17 cellular contexts compared by ENCODE assay signal in genomic region chr6:157988700-157989063, GRCh38. TPM values are rescaled to one million over a fixed set of nuclear protein-coding genes. Genes with fewer than 3 reads are reported as not detected.
A peak's percentile ranks its signal among the peaks of the same experiment; 100 is the strongest.
DNase-seq lines count a peak whose midpoint lies in the region; ATAC-seq, FAIRE-seq and TF ChIP-seq lines count a peak whose summit lies in the region.
"Had no signal": no experiment of that assay in that cellular context is flagged by ENCODE, and none has a peak within 500 bp of the region (broad histone marks: within the 10 kb centered on the region; RNA-seq: fewer than 3 reads in every experiment).

No MANE protein-coding gene starts in this region.

- POLR2A ChIA-PET in A549 (lab: Yijun Ruan, JAX): no interaction called here

- no peak for TF ChIP-seq POLR2A in A549 (IDR thresholded peaks at IDR 0.05; ENCODE audit: low read length)

- WGBS in A549 (ENCODE audit: missing lambda C conversion rate): 89% methylated on average over 8 of the region's 8 CpGs

- peaks cover 84% of the 10 kb centered on the region for H3K4me1 ChIP-seq in A549

- H3K27ac ChIP-seq in A549 (peak overlapping the region; percentile 39 to 82; a peak in 4 of 6 replicates), C4-2B (peak overlapping the region; percentile 22), caudate nucleus (ENCODE audit: low read depth, low read length) (peak overlapping the region; percentile 28)
- H3K27ac ChIP-seq: colonic mucosa, hepatocyte, neural progenitor cell, suprapubic skin had no signal

- DNase-seq in A549 (ENCODE audit: low read depth in 1 of 2, low spot score in 1 of 2) (no peak), caudate nucleus (lab: John Stamatoyannopoulos, UW) (no peak), posterior vena cava (ENCODE audit: low spot score) (peak; percentile 72), epidermal melanocyte (ENCODE audit: insufficient read length, low spot score) (no peak), NCI-H1092 treated with DMSO at 0.1 percent for 48 hours (lab: John Stamatoyannopoulos, UW) (no peak)
- DNase-seq: activated CD8-positive, alpha-beta T cell treated with anti-CD3 and anti-CD28 coated beads, Interleukin-2, amount 10 ng/mL, durations not matched to agents 7 days and 5 days; activated naive CD4-positive, alpha-beta T cell treated with Interleukin-2 at 50 U/mL for 16 hours; activated T-cell treated with anti-CD3 and anti-CD28 coated beads, Interleukin-2, amount 50 U/mL, for 24 hours; colonic mucosa; stimulated activated CD4-positive, alpha-beta T cell treated with anti-CD3 and anti-CD28 coated beads, Interleukin-15, amount 100 ng/mL, for 24 hours; T-helper 17 cell had no signal

- ATAC-seq in A549 (no peak), HG03135 (IDR thresholded peaks at IDR 0.05; ENCODE audit: unreplicated experiment) (no peak)
- ATAC-seq: activated CD8-positive, alpha-beta T cell treated with anti-CD3 and anti-CD28 coated beads, Interleukin-2, amount 10 ng/mL, durations not matched to agents 7 days and 5 days; T-helper 17 cell had no signal

- FAIRE-seq in A549 (lab: Jason Lieb, UNC): no peak
- FAIRE-seq: islet of Langerhans had no signal

- H3K4me3 ChIP-seq in A549: no peak overlapping the region
- H3K4me3 ChIP-seq: colonic mucosa, hepatocyte, neural progenitor cell, suprapubic skin had no signal

- H3K4me2 ChIP-seq in A549: peak overlapping the region; percentile 87
- H3K4me2 ChIP-seq: hepatocyte, neural progenitor cell had no signal

- CTCF ChIA-PET in A549 (lab: Yijun Ruan, JAX): interaction anchor here (2.1 kb wide), 1 partner anchor 83 kb away, joined by 10 read pairs; no protein-coding TSS in a partner anchor

- intact Hi-C loops in posterior vena cava (cut with DNase I): no loop called here

- no peak for TF ChIP-seq CTCF in A549 (IDR thresholded peaks at IDR 0.05)
- no peak for TF ChIP-seq CTCF in C4-2B (conservative IDR thresholded peaks at IDR 0.05)

- no peak for TF ChIP-seq RAD21 in A549 (conservative IDR thresholded peaks at IDR 0.05 in 1 of 2, IDR thresholded peaks at IDR 0.05 in 1 of 2)

- H3K9me3 ChIP-seq in A549: no peaks in the 10 kb centered on the region
- H3K9me3 ChIP-seq: colonic mucosa, suprapubic skin had no signal

- TF ChIP-seq EP300 in A549 (IDR thresholded peaks at IDR 0.05): no peak

TF ChIP-seq in A549, 52 proteins besides CTCF, POLR2A, EP300 and RAD21:
- TF ChIP-seq TP53 (CRISPR knock-in tag; IDR thresholded peaks at IDR 0.05) (no peak), MYC (IDR thresholded peaks at IDR 0.05; ENCODE audit: borderline replicate concordance, low read length) (no peak), HOXA7 (CRISPR knock-in tag; IDR thresholded peaks at IDR 0.05) (no peak), NFE2L2 (conservative IDR thresholded peaks at IDR 0.05; ENCODE audit: low read length) (no peak), HEYL (CRISPR knock-in tag; IDR thresholded peaks at IDR 0.05) (no peak), RCOR1 (IDR thresholded peaks at IDR 0.05; ENCODE audit: low read depth, low read length) (no peak), KDM1A (IDR thresholded peaks at IDR 0.05; ENCODE audit: low read depth) (no peak), BCL3 (IDR thresholded peaks at IDR 0.05) (no peak)

RNA-seq across cellular contexts. Expression of gene SYNJ2, which starts 7.0 kb away (rescaled TPM):
- polyA plus RNA-seq in A549 (2011; rRNA removed) (22.3 and 24.7 TPM in 2 replicates), A549 (2017; fragmentation: RNase III; extraction: RNeasy Plus Mini Kit Qiagen cat#74134 plus additional on column Dnase treatment) (26.5 to 28.5 TPM (median 26.7 TPM) in 3 replicates)
- 28.9 and 30.2 TPM in 2 replicates for polyA plus RNA-seq in A549 (2012; cell fraction: cytosol; rRNA removed)
- polyA plus RNA-seq in A549 (2012; cell fraction: nucleus; rRNA removed): 21.6 and 25.1 TPM in 2 replicates
- 31.0 and 31.9 TPM in 2 replicates for polyA minus RNA-seq in A549 (2011; rRNA and poly(A)+ RNA removed)
- total RNA-seq in posterior vena cava: 10 to 100 TPM; 19.6 to 30.4 TPM
